ENCODE assay signal across 12 cellular contexts in the genomic region with DNA sequence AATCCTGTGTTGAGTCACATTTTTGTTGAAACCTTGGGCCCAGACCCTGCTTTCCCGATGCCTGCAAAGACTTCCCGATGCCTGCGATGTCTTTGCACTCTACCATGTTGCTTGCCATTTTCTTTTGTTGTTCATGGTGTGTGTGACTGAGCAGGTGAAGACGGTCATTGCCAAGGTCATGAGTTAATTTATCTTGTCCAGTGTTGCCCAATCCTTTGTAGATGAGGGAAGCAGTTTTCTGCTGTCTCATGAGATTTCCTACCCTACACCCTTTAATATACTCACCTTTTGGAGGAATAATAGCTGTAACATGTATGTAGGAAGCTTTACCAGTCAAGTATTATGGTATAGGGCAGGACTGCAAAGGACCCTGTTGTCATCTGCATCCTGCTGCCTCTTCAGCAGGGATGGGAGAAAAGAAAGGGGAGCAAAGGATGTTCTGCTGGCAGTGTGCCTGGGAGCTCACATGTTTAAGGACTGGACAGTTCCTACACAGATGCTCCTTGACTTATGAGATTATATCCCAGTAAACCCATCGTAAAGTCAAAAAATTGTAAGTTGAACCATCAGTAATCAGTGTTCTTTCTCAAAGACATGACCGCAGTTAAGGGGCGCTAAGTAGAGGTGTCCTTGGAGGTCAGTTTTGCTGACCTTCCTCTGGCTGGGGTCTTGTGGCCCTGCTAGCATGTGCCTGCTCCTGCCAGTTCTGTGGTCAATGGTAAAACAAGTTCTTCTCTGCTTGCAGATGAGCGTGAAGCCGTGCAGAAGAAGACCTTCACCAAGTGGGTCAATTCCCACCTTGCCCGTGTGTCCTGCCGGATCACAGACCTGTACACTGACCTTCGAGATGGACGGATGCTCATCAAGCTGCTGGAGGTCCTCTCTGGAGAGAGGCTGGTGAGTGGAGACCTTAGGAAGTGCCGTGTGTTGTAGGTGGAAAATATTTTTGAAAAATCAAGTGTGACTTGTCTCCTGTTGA.
DNase-seq lines count a peak whose midpoint lies in the region; ATAC-seq and TF ChIP-seq lines count a peak whose summit lies in the region.
"Had no signal": no experiment of that assay in that cellular context is flagged by ENCODE, and none has a peak within 500 bp of the region (broad histone marks: within the 10 kb centered on the region; RNA-seq: fewer than 3 reads in every experiment).

No MANE protein-coding gene starts in this region.

- peaks cover 0 to 11% (median 0%) of the 10 kb centered on the region in 11 experiments; a peak in 2 of 22 replicates for H3K9me3 ChIP-seq in BLaER1 treated with 17β-estradiol and CSF1 and Interleukin-3, amounts not matched to agents 10 nM and 100 nM (replicated peaks in 1 of 11)
- H3K9me3 ChIP-seq in KOPT-K1 (ENCODE audit: insufficient read depth, low read length, poor library complexity, severe bottlenecking) (no peaks in the 10 kb centered on the region), parathyroid adenoma (ENCODE audit: control insufficient read depth, low read length) (no peaks in the 10 kb centered on the region)
- H3K9me3 ChIP-seq: uterus had no signal

- peak overlapping the region; percentile 82 for H3K27ac Mint-ChIP-seq in endothelial cell (ENCODE audit: unreplicated experiment)
- H3K27ac Mint-ChIP-seq: GM23338 had no signal

- H3K36me3 Mint-ChIP-seq in endothelial cell (ENCODE audit: low read depth, unreplicated experiment): peaks cover 76% of the 10 kb centered on the region

- peak overlapping the region in 1 of 11 experiments; percentile 14; a peak in 2 of 22 replicates for H3K27ac ChIP-seq in BLaER1 treated with 17β-estradiol and CSF1 and Interleukin-3, amounts not matched to agents 10 nM and 100 nM
- peak overlapping the region; percentile 84 for H3K27ac ChIP-seq in KOPT-K1 (ENCODE audit: low read depth, low read length, poor library complexity, severe bottlenecking)
- H3K27ac ChIP-seq in parathyroid adenoma: peak overlapping the region; percentile 61

- peaks cover 46% of the 10 kb centered on the region for H3K27me3 Mint-ChIP-seq in endothelial cell (ENCODE audit: unreplicated experiment)

- H2AFZ ChIP-seq in parathyroid adenoma: no peak overlapping the region
- H2AFZ ChIP-seq: GM23338 had no signal

- H3K9me3 Mint-ChIP-seq in endothelial cell (ENCODE audit: unreplicated experiment): no peaks in the 10 kb centered on the region
- H3K9me3 Mint-ChIP-seq: GM23338 had no signal

- H3K4me2 ChIP-seq in BLaER1 treated with 17β-estradiol and CSF1 and Interleukin-3, amounts not matched to agents 10 nM and 100 nM: peak overlapping the region; percentile 43 to 98 (median 90); a peak in 21 of 22 replicates
- H3K4me2 ChIP-seq in parathyroid adenoma (ENCODE audit: low read length): no peak overlapping the region
- H3K4me2 ChIP-seq: GM23338 had no signal

- H3K36me3 ChIP-seq in BLaER1 treated with 17β-estradiol and CSF1 and Interleukin-3, amounts not matched to agents 10 nM and 100 nM: peaks cover 0 to 86% (median 68%) of the 10 kb centered on the region in 11 experiments; a peak in 19 of 22 replicates
- peaks cover 29% of the 10 kb centered on the region for H3K36me3 ChIP-seq in KOPT-K1 (ENCODE audit: insufficient read depth, low read length)
- no peaks in the 10 kb centered on the region for H3K36me3 ChIP-seq in parathyroid adenoma (ENCODE audit: control insufficient read depth, insufficient read depth, low read length)
- H3K36me3 ChIP-seq: uterus had no signal

- peaks cover 89% of the 10 kb centered on the region for H3K4me1 Mint-ChIP-seq in endothelial cell (ENCODE audit: unreplicated experiment)

- peaks cover 57% of the 10 kb centered on the region for H3K79me2 ChIP-seq in parathyroid adenoma

- no peak for TF ChIP-seq CTCF in endothelial cell (IDR thresholded peaks at IDR 0.05; ENCODE audit: unreplicated experiment)
- no peak for TF ChIP-seq CTCF in parathyroid adenoma (IDR thresholded peaks at IDR 0.05)

- ATAC-seq in GM19463 (IDR thresholded peaks at IDR 0.05; ENCODE audit: unreplicated experiment): no peak
- ATAC-seq: GM23338 had no signal

- no peaks in the 10 kb centered on the region for H3K27me3 ChIP-seq in BLaER1 treated with 17β-estradiol and CSF1 and Interleukin-3, amounts not matched to agents 10 nM and 100 nM
- no peaks in the 10 kb centered on the region for H3K27me3 ChIP-seq in parathyroid adenoma (ENCODE audit: control insufficient read depth, insufficient read depth, low read length)
- H3K27me3 ChIP-seq: uterus had no signal

- peaks cover 0 to 97% (median 78%) of the 10 kb centered on the region in 11 experiments; a peak in 16 of 22 replicates for H4K20me1 ChIP-seq in BLaER1 treated with 17β-estradiol and CSF1 and Interleukin-3, amounts not matched to agents 10 nM and 100 nM

- H3K4me1 ChIP-seq in BLaER1 treated with 17β-estradiol and CSF1 and Interleukin-3, amounts not matched to agents 10 nM and 100 nM: peaks cover 86 to 100% (median 100%) of the 10 kb centered on the region in 10 experiments
- H3K4me1 ChIP-seq in parathyroid adenoma: peaks cover 74% of the 10 kb centered on the region

- H3K4me3 Mint-ChIP-seq in endothelial cell (ENCODE audit: unreplicated experiment): peak overlapping the region; percentile 56
- H3K4me3 Mint-ChIP-seq: GM23338 had no signal

- no peak for DNase-seq in endothelial cell (ENCODE audit: low spot score)
- no peak for DNase-seq in NCI-H2227 (lab: John Stamatoyannopoulos, UW; ENCODE audit: unreplicated experiment)
- no peak for DNase-seq in T-helper 9 cell
- DNase-seq in NCI-H2171 treated with DMSO at 0.1 percent for 48 hours (lab: John Stamatoyannopoulos, UW): no peak
- DNase-seq: NCI-H1417 treated with DMSO at 0.1 percent for 48 hours, NCI-H774, uterus had no signal

- no peak overlapping the region for H3K9ac ChIP-seq in BLaER1 treated with 17β-estradiol and CSF1 and Interleukin-3, amounts not matched to agents 10 nM and 100 nM
- H3K9ac ChIP-seq in parathyroid adenoma: no peak overlapping the region

- H3K4me3 ChIP-seq in BLaER1 treated with 17β-estradiol and CSF1 and Interleukin-3, amounts not matched to agents 10 nM and 100 nM: no peak overlapping the region
- no peak overlapping the region for H3K4me3 ChIP-seq in parathyroid adenoma (ENCODE audit: low read depth, low read length)
- H3K4me3 ChIP-seq: GM23338, uterus had no signal
